Comparison of ENCODE assay signal across 11 cellular contexts in the genomic region with DNA sequence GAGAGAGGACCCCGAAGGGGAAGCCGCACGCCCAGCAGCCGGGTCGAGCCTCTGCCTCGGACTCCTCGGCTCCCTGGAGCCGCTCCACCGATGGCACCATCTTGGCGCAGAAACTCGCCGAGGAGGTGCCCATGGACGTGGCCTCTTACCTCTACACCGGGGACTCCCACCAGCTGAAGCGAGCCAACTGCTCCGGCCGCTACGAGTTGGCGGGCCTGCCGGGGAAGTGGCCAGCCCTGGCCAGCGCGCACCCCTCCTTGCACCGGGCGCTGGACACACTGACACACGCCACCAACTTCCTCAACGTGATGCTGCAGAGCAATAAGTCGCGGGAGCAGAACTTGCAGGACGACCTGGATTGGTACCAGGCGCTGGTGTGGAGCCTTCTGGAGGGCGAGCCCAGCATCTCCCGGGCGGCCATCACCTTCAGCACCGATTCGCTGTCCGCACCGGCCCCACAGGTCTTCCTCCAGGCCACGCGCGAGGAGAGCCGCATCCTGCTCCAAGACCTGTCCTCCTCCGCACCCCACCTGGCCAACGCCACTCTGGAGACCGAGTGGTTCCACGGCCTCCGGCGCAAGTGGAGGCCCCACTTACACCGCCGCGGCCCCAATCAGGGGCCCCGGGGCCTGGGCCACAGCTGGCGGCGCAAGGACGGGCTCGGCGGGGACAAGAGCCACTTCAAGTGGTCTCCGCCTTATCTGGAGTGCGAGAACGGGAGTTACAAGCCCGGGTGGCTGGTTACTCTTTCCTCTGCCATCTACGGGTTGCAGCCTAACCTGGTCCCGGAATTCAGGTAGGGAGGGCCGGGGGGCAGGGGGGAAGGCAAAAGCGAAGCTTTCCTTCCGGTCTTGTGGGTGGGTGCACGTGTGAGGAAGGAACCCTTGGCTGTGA. TPM values are rescaled to one million over a fixed set of nuclear protein-coding genes. Genes with fewer than 3 reads are reported as not detected.
DNase-seq lines count a peak whose midpoint lies in the region; ATAC-seq and TF ChIP-seq lines count a peak whose summit lies in the region.
"Had no signal": no experiment of that assay in that cellular context is flagged by ENCODE, and none has a peak within 500 bp of the region (broad histone marks: within the 10 kb centered on the region; RNA-seq: fewer than 3 reads in every experiment).

No MANE protein-coding gene starts in this region.

- H3K4me1 ChIP-seq in Panc1 (ENCODE audit: control insufficient read depth, insufficient read depth, low read length) = no peaks in the 10 kb centered on the region

- H3K27ac Mint-ChIP-seq in activated T-helper 1 cell treated with anti-CD3 and anti-CD28 coated beads, Interleukin-12 subunit alpha, Interleukin-12 subunit beta, Interleukin-2, Interleukin-4 antibody, amounts not matched to agents 30 ng/mL and 10 ng/mL and 1 ng/mL, durations not matched to agents 14 hours and 24 hours and 36 hours = no peak overlapping the region

- no peak overlapping the region for H3K27ac ChIP-seq in Panc1 (ENCODE audit: low read length)

- H3K4me3 ChIP-seq in Panc1 (ENCODE audit: low read depth in 2 of 2, low read length in 2 of 2) = peak overlapping the region; percentile 8 to 69; a peak in 3 of 4 replicates

- H3K4me1 Mint-ChIP-seq in activated T-helper 1 cell treated with anti-CD3 and anti-CD28 coated beads, Interleukin-12 subunit alpha, Interleukin-12 subunit beta, Interleukin-2, Interleukin-4 antibody, amounts not matched to agents 30 ng/mL and 10 ng/mL and 1 ng/mL, durations not matched to agents 14 hours and 24 hours and 36 hours (ENCODE audit: low read depth) = no peaks in the 10 kb centered on the region

- TF ChIP-seq CTCF in Panc1 (IDR thresholded peaks at IDR 0.05) = no peak

- DNase-seq in DMS 273 (lab: John Stamatoyannopoulos, UW; ENCODE audit: unreplicated experiment) (peak; percentile 27), DMS 273 treated with DMSO at 0.1 percent for 48 hours (lab: John Stamatoyannopoulos, UW) (no peak), Panc1 (ENCODE audit: low read depth, low spot score) (no peak), head of caudate nucleus (peak in 40 of 42 donors; percentile 2 to 58 (median 27)), posterior cingulate gyrus (peak in 9 of 10 donors; percentile 8 to 87 (median 21))
- no peak for DNase-seq in activated T-helper 1 cell treated with anti-CD3 and anti-CD28 coated beads, Interleukin-12 subunit alpha, Interleukin-12 subunit beta, Interleukin-2, Interleukin-4 antibody, amounts not matched to agents 30 ng/mL and 10 ng/mL and 1 ng/mL, durations not matched to agents 14 hours and 24 hours and 36 hours (ENCODE audit: low spot score)
- DNase-seq: activated CD4-positive, alpha-beta T cell treated with anti-CD3 and anti-CD28 coated beads for 1 hour; dermis blood vessel endothelial cell; NCI-H2029 had no signal

- ATAC-seq in Panc1 (peak; percentile 39; the same call in 1 of the 2 replicates), HG02870 (IDR thresholded peaks at IDR 0.05; ENCODE audit: unreplicated experiment) (no peak), GM18868 (IDR thresholded peaks at IDR 0.05; ENCODE audit: unreplicated experiment) (no peak)

- H3K9me3 ChIP-seq in Panc1 (ENCODE audit: control insufficient read depth, insufficient read depth, low read depth, low read length) = no peaks in the 10 kb centered on the region

- H3K9me3 Mint-ChIP-seq in activated T-helper 1 cell treated with anti-CD3 and anti-CD28 coated beads, Interleukin-12 subunit alpha, Interleukin-12 subunit beta, Interleukin-2, Interleukin-4 antibody, amounts not matched to agents 30 ng/mL and 10 ng/mL and 1 ng/mL, durations not matched to agents 14 hours and 24 hours and 36 hours = peaks cover 5% of the 10 kb centered on the region

- BruUV-seq in Panc1 (replicated peaks; lab: Mats Ljungman, UMichigan) = no TSS peak

- CTCF ChIA-PET in Panc1 (lab: Charles Lee) = no interaction called here

- H3K36me3 Mint-ChIP-seq in activated T-helper 1 cell treated with anti-CD3 and anti-CD28 coated beads, Interleukin-12 subunit alpha, Interleukin-12 subunit beta, Interleukin-2, Interleukin-4 antibody, amounts not matched to agents 30 ng/mL and 10 ng/mL and 1 ng/mL, durations not matched to agents 14 hours and 24 hours and 36 hours (ENCODE audit: low read depth) = peaks cover 6% of the 10 kb centered on the region

- in situ Hi-C loops in Panc1 (cut with HindIII; ENCODE audit: low pct_unique_long_range_greater_than_20kb, low sequenced_read_pairs) = no loop called here

- H3K4me3 Mint-ChIP-seq in activated T-helper 1 cell treated with anti-CD3 and anti-CD28 coated beads, Interleukin-12 subunit alpha, Interleukin-12 subunit beta, Interleukin-2, Interleukin-4 antibody, amounts not matched to agents 30 ng/mL and 10 ng/mL and 1 ng/mL, durations not matched to agents 14 hours and 24 hours and 36 hours = no peak overlapping the region

- no peaks in the 10 kb centered on the region for H3K36me3 ChIP-seq in Panc1 (ENCODE audit: control insufficient read depth, insufficient read depth, low read length)

- POLR2A ChIA-PET in Panc1 (lab: Charles Lee) = no interaction called here

- H3K27me3 ChIP-seq in Panc1 (ENCODE audit: control insufficient read depth, insufficient read depth, low read length) = peaks cover 9% of the 10 kb centered on the region

- intact Hi-C loops in Panc1 (cut with micrococcal nuclease; ENCODE audit: unreplicated experiment) = no loop called here
- intact Hi-C loops in head of caudate nucleus (cut with DNase I) = loop anchor here (5.0 to 10.0 kb wide), 2 partner anchors 47 to 161 kb away; partner anchors contain the start of genes ENKUR and THNSL1
- intact Hi-C loops in posterior cingulate gyrus (cut with DNase I) = no loop called here
- intact Hi-C loops in activated T-helper 1 cell treated with anti-CD3 and anti-CD28 coated beads, Interleukin-12 subunit alpha, Interleukin-12 subunit beta, Interleukin-2, Interleukin-4 antibody, amounts not matched to agents 30 ng/mL and 10 ng/mL and 1 ng/mL, durations not matched to agents 14 hours and 24 hours and 36 hours (cut with micrococcal nuclease) = no loop called here

- peaks cover 41% of the 10 kb centered on the region for H3K27me3 Mint-ChIP-seq in activated T-helper 1 cell treated with anti-CD3 and anti-CD28 coated beads, Interleukin-12 subunit alpha, Interleukin-12 subunit beta, Interleukin-2, Interleukin-4 antibody, amounts not matched to agents 30 ng/mL and 10 ng/mL and 1 ng/mL, durations not matched to agents 14 hours and 24 hours and 36 hours (ENCODE audit: insufficient read depth)

RNA-seq across cellular contexts. Expression of gene GPR158, which starts 1.0 kb away (rescaled TPM):
- 0.64 TPM for total RNA-seq in Panc1 (2021; ENCODE audit: unreplicated experiment)
- polyA plus RNA-seq in Panc1 (2012; ENCODE audit: insufficient read length) = 0.33 TPM
- total RNA-seq in activated T-helper 1 cell treated with anti-CD3 and anti-CD28 coated beads, Interleukin-12 subunit alpha, Interleukin-12 subunit beta, Interleukin-2, Interleukin-4 antibody, amounts not matched to agents 30 ng/mL and 10 ng/mL and 1 ng/mL, durations not matched to agents 14 hours and 24 hours and 36 hours = not detected in 2 replicates
- total RNA-seq: dermis blood vessel endothelial cell had no signal

Comparison
In these comparisons a context has a peak if more than half of its experiments do, and no peak if none do; other contexts are left out.
1. DNase-seq: peak in DMS 273 (single experiment), head of caudate nucleus (40 of 42) and posterior cingulate gyrus (9 of 10); none in DMS 273 treated with DMSO at 0.1 percent for 48 hours (single experiment), Panc1 (single experiment) and activated T-helper 1 cell treated with anti-CD3 and anti-CD28 coated beads, Interleukin-12 subunit alpha, Interleukin-12 subunit beta, Interleukin-2, Interleukin-4 antibody, amounts not matched to agents 30 ng/mL and 10 ng/mL and 1 ng/mL, durations not matched to agents 14 hours and 24 hours and 36 hours (single experiment).